12 cellular contexts compared by ENCODE assay signal in the genomic region with DNA sequence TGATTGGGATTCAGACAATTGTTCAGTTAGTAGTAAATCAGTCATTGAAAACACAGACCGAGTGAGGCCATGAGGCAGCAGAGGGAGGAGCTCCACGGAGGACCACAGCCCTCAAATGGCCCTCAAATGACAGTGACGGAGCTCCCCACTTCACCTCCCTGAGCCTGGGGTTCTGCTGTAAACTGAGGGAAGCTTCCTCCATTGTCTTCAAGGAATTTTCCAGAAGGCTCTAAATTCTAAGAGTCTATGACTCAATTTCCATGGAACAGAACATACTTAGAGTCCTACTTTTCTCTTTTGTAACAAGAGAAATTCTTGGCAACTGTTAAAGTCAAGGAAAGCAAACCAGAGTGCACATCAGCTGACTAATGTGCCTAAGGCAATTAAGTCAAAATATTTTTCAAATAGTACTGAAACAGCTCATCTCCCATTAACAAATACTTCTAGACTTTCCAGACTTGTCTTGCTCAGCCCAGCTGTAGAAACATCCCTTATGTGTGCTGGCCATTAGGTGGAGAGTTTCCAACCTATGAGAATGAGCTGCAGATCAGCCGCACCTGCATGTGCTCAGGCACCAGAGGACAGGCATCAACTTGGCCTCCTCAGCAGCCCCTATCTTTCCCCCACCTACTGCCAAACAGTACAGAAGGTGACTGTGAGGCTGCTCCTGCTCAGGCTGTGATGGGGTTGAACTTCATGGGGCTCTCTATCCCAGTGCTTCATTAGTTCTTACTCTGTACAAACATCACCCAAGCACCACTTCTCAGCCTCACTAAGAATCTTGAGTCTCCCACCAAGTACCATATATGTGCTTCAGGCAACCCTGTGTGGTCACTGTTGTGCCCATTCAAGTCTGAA. TPM values are rescaled to one million over a fixed set of nuclear protein-coding genes. Genes with fewer than 3 reads are reported as not detected.
DNase-seq lines count a peak whose midpoint lies in the region; ATAC-seq, FAIRE-seq and TF ChIP-seq lines count a peak whose summit lies in the region.
"Had no signal": no experiment of that assay in that cellular context is flagged by ENCODE, and none has a peak within 500 bp of the region (broad histone marks: within the 10 kb centered on the region; RNA-seq: fewer than 3 reads in every experiment).

No MANE protein-coding gene starts in this region.

- 65 to 85% (median 80%) methylated on average over 4 of the region's 4 CpGs for WGBS in heart left ventricle, 4 donors

- no peak for FAIRE-seq in GM19239 (lab: Jason Lieb, UNC)

- H3K27me3 ChIP-seq in heart left ventricle = no peaks in the 10 kb centered on the region
- H3K27me3 ChIP-seq in gastrocnemius medialis = no peaks in the 10 kb centered on the region

- H3K27ac ChIP-seq in heart left ventricle (peak overlapping the region; percentile 5 to 80 (median 62)), gastrocnemius medialis (peak overlapping the region; percentile 72 to 81 (median 77))

- no peak for TF ChIP-seq CTCF in heart left ventricle (IDR thresholded peaks at IDR 0.05)
- no peak for TF ChIP-seq CTCF in gastrocnemius medialis (IDR thresholded peaks at IDR 0.05 in 4 of 5, conservative IDR thresholded peaks at IDR 0.05 in 1 of 5)

- intact Hi-C loops in heart left ventricle (cut with DNase I) (no loop called here), gastrocnemius medialis (cut with DNase I; ENCODE audit: low total_unique reads) (no loop called here)

- H3K36me3 ChIP-seq in heart left ventricle = no peaks in the 10 kb centered on the region
- no peaks in the 10 kb centered on the region for H3K36me3 ChIP-seq in gastrocnemius medialis

- ATAC-seq in heart left ventricle = peak; percentile 51 to 77 (median 62)
- peak; percentile 59 to 66 for ATAC-seq in gastrocnemius medialis
- ATAC-seq in HG03175 (IDR thresholded peaks at IDR 0.05; ENCODE audit: unreplicated experiment) = no peak
- ATAC-seq in HG03045 (IDR thresholded peaks at IDR 0.05; ENCODE audit: unreplicated experiment) = no peak
- ATAC-seq: T-helper 17 cell had no signal

- H3K4me1 ChIP-seq in heart left ventricle = peaks cover 0 to 51% (median 29%) of the 10 kb centered on the region in 12 donors
- peaks cover 36 to 72% of the 10 kb centered on the region in 2 donors for H3K4me1 ChIP-seq in gastrocnemius medialis

- DNase-seq in EH (ENCODE audit: low read depth) = peak; percentile 97
- peak; percentile 83 for DNase-seq in astrocyte of the hippocampus (ENCODE audit: low read depth, low spot score)
- no peak for DNase-seq in heart left ventricle
- peak in 1 of 2 donors; percentile 26 for DNase-seq in gastrocnemius medialis
- DNase-seq in GM19239 (ENCODE audit: insufficient read length, low spot score) = no peak
- DNase-seq in MV-4-11 (lab: John Stamatoyannopoulos, UW) = no peak
- DNase-seq: activated naive CD4-positive, alpha-beta T cell treated with anti-CD3 and anti-CD28 coated beads for 36 hours; DMS 273 treated with DMSO at 0.1 percent for 48 hours; NCI-H187; T-helper 17 cell had no signal

- H3K4me3 ChIP-seq in heart left ventricle (no peak overlapping the region), gastrocnemius medialis (no peak overlapping the region)

- in situ Hi-C loops in gastrocnemius medialis (cut with MboI; ENCODE audit: low sequenced_read_pairs in 4 of 4) = no loop called here

- H3K9me3 ChIP-seq in heart left ventricle = no peaks in the 10 kb centered on the region
- no peaks in the 10 kb centered on the region for H3K9me3 ChIP-seq in gastrocnemius medialis

- TF ChIP-seq POLR2A in heart left ventricle (IDR thresholded peaks at IDR 0.05) (no peak), gastrocnemius medialis (IDR thresholded peaks at IDR 0.05) (no peak)

RNA-seq across cellular contexts. Expression of gene TEX2, which starts 32.3 kb away (rescaled TPM):
- total RNA-seq in heart left ventricle (10 to 100 TPM; 42.2 to 55.8 (median 51.1) TPM), gastrocnemius medialis (10 to 100 TPM; 39.0 to 91.1 (median 77.4) TPM)
- polyA plus RNA-seq in heart left ventricle = 10 to 100 TPM; 16.8 to 49.1 TPM

Comparison
In these comparisons a context has a peak if more than half of its experiments do, and no peak if none do; other contexts are left out.
1. DNase-seq: peak in EH (single experiment) and astrocyte of the hippocampus (single experiment); none in heart left ventricle (0 of 5), GM19239 (single experiment) and MV-4-11 (single experiment).
2. ATAC-seq: peak in heart left ventricle (4 of 4) and gastrocnemius medialis (2 of 2); none in HG03175 (single experiment) and HG03045 (single experiment).